In genomic region chr16:1430759-1431496, GRCh38 we compare ENCODE assay signal across 1 cellular context.
TF ChIP-seq lines count a peak whose summit lies in the region.

Gene PERCC1, plus strand, starts transcription at chr16:1431078. Its CDS starts 1,516 bp downstream, at chr16:1432594.

TF ChIP-seq in HepG2, 621 proteins besides CTCF, POLR2A, EP300 and RAD21 (continued from another document and continues in another):
- TF ChIP-seq ZBTB2 (CRISPR knock-in tag; IDR thresholded peaks at IDR 0.05; ENCODE audit: low read depth), result no peak
- 0 out of 2 replicates have a peak, but pooled peaks have one; percentile 25 for TF ChIP-seq GZF1 (CRISPR knock-in tag; IDR thresholded peaks at IDR 0.05)
- TF ChIP-seq ZNF710 (CRISPR knock-in tag; IDR thresholded peaks at IDR 0.05; ENCODE audit: borderline replicate concordance), result peak; percentile 17; the same call in 1 of the 2 replicates
- no peak for TF ChIP-seq ZFYVE20 (CRISPR knock-in tag; IDR thresholded peaks at IDR 0.05; ENCODE audit: borderline replicate concordance, low read depth)
- TF ChIP-seq ATRX (CRISPR knock-in tag; IDR thresholded peaks at IDR 0.05; ENCODE audit: borderline replicate concordance), result no peak
- peak; percentile 47 for TF ChIP-seq ZNF574 (CRISPR knock-in tag; IDR thresholded peaks at IDR 0.05)
- no peak for TF ChIP-seq GLMP (CRISPR knock-in tag; IDR thresholded peaks at IDR 0.05; ENCODE audit: borderline replicate concordance)
- peak; percentile 81 for TF ChIP-seq HNRNPL (IDR thresholded peaks at IDR 0.05; ENCODE audit: low read depth, low read length)
- no peak for TF ChIP-seq ZNF597 (CRISPR knock-in tag; IDR thresholded peaks at IDR 0.05)
- no peak; the same call in 1 of the 2 replicates for TF ChIP-seq MIXL1 (CRISPR knock-in tag; IDR thresholded peaks at IDR 0.05)
- TF ChIP-seq NFYB (CRISPR knock-in tag; IDR thresholded peaks at IDR 0.05), result peak; percentile 27; the same call in 1 of the 2 replicates
- TF ChIP-seq ZNF660 (CRISPR knock-in tag; IDR thresholded peaks at IDR 0.05; ENCODE audit: borderline replicate concordance, low read depth), result no peak
- TF ChIP-seq ZNF12 (CRISPR knock-in tag; IDR thresholded peaks at IDR 0.05), result 0 out of 2 replicates have a peak, but pooled peaks have one; percentile 59
- TF ChIP-seq ZNF652 (CRISPR knock-in tag; IDR thresholded peaks at IDR 0.05; ENCODE audit: borderline replicate concordance, low read depth), result no peak
- peak; percentile 78 for TF ChIP-seq ZFX (CRISPR knock-in tag; IDR thresholded peaks at IDR 0.05; ENCODE audit: low read depth)
- peak; percentile 50; the same call in 1 of the 2 replicates for TF ChIP-seq ARID4A (CRISPR knock-in tag; IDR thresholded peaks at IDR 0.05; ENCODE audit: borderline replicate concordance)
- TF ChIP-seq IKZF5 (CRISPR knock-in tag; IDR thresholded peaks at IDR 0.05), result peak; percentile 93; the same call in 1 of the 2 replicates
- TF ChIP-seq RARG (CRISPR knock-in tag; IDR thresholded peaks at IDR 0.05; ENCODE audit: low read depth), result no peak
- TF ChIP-seq CEBPB (IDR thresholded peaks at IDR 0.05; ENCODE audit: borderline replicate concordance, low read depth, low read length), result peak; percentile 61; the same call in 1 of the 2 replicates
- peak; percentile 81 for TF ChIP-seq HDAC1 (CRISPR knock-in tag; IDR thresholded peaks at IDR 0.05)
- TF ChIP-seq SNAI1 (CRISPR knock-in tag; IDR thresholded peaks at IDR 0.05; ENCODE audit: borderline replicate concordance), result no peak
- 0 out of 2 replicates have a peak, but pooled peaks have one; percentile 64 for TF ChIP-seq KMT2A (CRISPR knock-in tag; IDR thresholded peaks at IDR 0.05)
- no peak for TF ChIP-seq ZNF10 (CRISPR knock-in tag; IDR thresholded peaks at IDR 0.05; ENCODE audit: borderline replicate concordance, low read depth)
- peak; percentile 61; the same call in 1 of the 2 replicates for TF ChIP-seq TBX3 (IDR thresholded peaks at IDR 0.05; ENCODE audit: borderline replicate concordance)
- peak; percentile 70 for TF ChIP-seq ZBTB33 (CRISPR knock-in tag; IDR thresholded peaks at IDR 0.05)
- peak; percentile 48 for TF ChIP-seq HIC2 (CRISPR knock-in tag; IDR thresholded peaks at IDR 0.05; ENCODE audit: low read depth)
- 0 out of 2 replicates have a peak, but pooled peaks have one; percentile 19 for TF ChIP-seq ZBTB38 (CRISPR knock-in tag; IDR thresholded peaks at IDR 0.05)
- 0 out of 2 replicates have a peak, but pooled peaks have one; percentile 21 for TF ChIP-seq FOXK1 (CRISPR knock-in tag; IDR thresholded peaks at IDR 0.05; ENCODE audit: borderline replicate concordance, low read depth)
